Comparison of ENCODE assay signal across 8 cellular contexts in the genomic region with DNA sequence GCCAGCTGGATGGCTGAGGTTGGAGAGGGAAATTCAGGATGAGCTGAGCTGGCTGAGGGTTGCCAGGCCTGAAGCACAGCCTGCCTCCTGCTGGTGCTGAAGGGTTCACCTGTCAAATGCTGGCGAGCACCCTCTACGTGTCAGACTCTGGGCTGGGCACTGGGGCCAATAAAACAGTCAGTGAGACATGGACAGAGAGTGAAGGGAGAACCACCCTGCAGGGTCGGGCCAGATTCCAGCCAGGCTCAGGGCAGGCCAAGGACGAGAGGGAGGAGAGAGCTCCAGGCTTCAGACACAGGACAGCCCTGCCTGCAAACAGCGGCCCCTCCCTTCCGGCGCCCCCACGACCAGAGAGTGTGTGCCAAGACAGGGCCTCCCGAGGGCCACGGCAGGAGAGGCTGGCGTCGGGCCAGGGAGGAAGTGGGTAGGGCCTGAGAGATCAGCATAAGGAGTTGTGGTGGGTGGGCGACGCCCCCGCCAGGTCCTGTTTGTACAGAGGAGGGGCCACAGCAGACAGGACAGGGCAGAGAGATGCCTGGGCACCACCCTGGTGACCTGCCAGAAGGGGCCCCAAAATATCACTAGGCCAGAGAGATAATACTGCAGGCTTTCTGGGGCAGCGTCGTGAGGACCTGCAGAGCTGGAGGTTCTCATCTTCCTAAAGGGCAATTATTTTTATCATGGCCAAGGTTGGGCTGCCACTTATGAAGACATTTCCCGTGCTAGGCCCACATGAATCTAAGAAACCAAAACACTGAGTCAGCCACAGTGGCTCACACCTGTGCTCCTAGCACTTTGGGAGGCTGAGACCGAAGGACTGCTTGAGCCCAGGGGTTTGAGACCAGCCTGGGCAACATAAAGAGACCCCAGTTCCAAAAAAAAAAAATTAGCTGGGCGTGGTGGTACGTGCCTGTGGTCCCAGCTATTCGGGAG.
DNase-seq lines count a peak whose midpoint lies in the region; ATAC-seq and TF ChIP-seq lines count a peak whose summit lies in the region.

No MANE protein-coding gene starts in this region.

- BruUV-seq in A673 (replicated peaks; lab: Mats Ljungman, UMichigan): no TSS peak

- H3K4me3 ChIP-seq in A673 (ENCODE audit: low read depth, low read length, poor library complexity, severe bottlenecking): no peak overlapping the region
- no peak overlapping the region for H3K4me3 ChIP-seq in uterus

- TF ChIP-seq CTCF in A673 (conservative IDR thresholded peaks at IDR 0.05; ENCODE audit: low read depth, low read length) (peak; percentile 41; the same call in 1 of the 2 replicates), uterus (IDR thresholded peaks at IDR 0.05) (peak in 2 of 4 experiments; percentile 8 to 10)

- peaks cover 46 to 55% of the 10 kb centered on the region in 2 donors for H3K4me1 Mint-ChIP-seq in natural killer cell treated with Interleukin-12 subunit alpha and Interleukin-12 subunit beta and Interleukin-15 and Interleukin-18, amount 100 ng/mL, for 72 hours (ENCODE audit: low read depth in 2 of 2)

- peak; percentile 76 for DNase-seq in A673 (ENCODE audit: low spot score)
- DNase-seq in HT-29 (ENCODE audit: low spot score): peak; percentile 70
- peak; percentile 41 for DNase-seq in activated CD4-positive, CD25-positive, alpha-beta regulatory T cell treated with anti-CD3 and anti-CD28 coated beads, Interleukin-2, amount 50 U/mL, for 16 hours (ENCODE audit: low read depth, low spot score)
- peak in 1 of 61 donors; percentile 85 for DNase-seq in caudate nucleus (lab: John Stamatoyannopoulos, UW)
- DNase-seq in natural killer cell treated with Interleukin-12 subunit alpha and Interleukin-12 subunit beta and Interleukin-15 and Interleukin-18, amount 100 ng/mL, for 72 hours (ENCODE audit: low spot score): no peak
- DNase-seq in uterus: peak; percentile 52 to 57
- no peak for DNase-seq in NCI-H1436 (lab: John Stamatoyannopoulos, UW)
- DNase-seq in T1000 (lab: John Stamatoyannopoulos, UW): no peak

- H3K36me3 ChIP-seq in A673 (ENCODE audit: insufficient read depth, low read length, poor library complexity, severe bottlenecking) (peaks cover 24% of the 10 kb centered on the region), uterus (no peaks in the 10 kb centered on the region)

- H3K27ac Mint-ChIP-seq in natural killer cell treated with Interleukin-12 subunit alpha and Interleukin-12 subunit beta and Interleukin-15 and Interleukin-18, amount 100 ng/mL, for 72 hours: peak overlapping the region; percentile 93 to 94

- peaks cover 16% of the 10 kb centered on the region for H3K36me3 Mint-ChIP-seq in natural killer cell treated with Interleukin-12 subunit alpha and Interleukin-12 subunit beta and Interleukin-15 and Interleukin-18, amount 100 ng/mL, for 72 hours

- intact Hi-C loops in A673 (cut with micrococcal nuclease; ENCODE audit: unreplicated experiment) (no loop called here), uterus (cut with DNase I; ENCODE audit: low total_unique reads) (no loop called here)

- peak overlapping the region; percentile 59 for H3K27ac ChIP-seq in A673 (ENCODE audit: low read depth, low read length, poor library complexity, severe bottlenecking)
- H3K27ac ChIP-seq in caudate nucleus (ENCODE audit: low read depth, low read length): peak overlapping the region; percentile 46
- no peak overlapping the region for H3K27ac ChIP-seq in uterus

- POLR2A ChIA-PET in A673 (lab: Charles Lee; ENCODE audit: low non-redundant PET): no interaction called here

- CTCF ChIA-PET in A673 (lab: Charles Lee): interaction anchor here (0.7 kb wide), 1 partner anchor 101 kb away, joined by 3 read pairs; no protein-coding TSS in a partner anchor

- H3K9me3 ChIP-seq in A673 (ENCODE audit: low read depth, low read length, poor library complexity, severe bottlenecking) (no peaks in the 10 kb centered on the region), uterus (no peaks in the 10 kb centered on the region)

- no peaks in the 10 kb centered on the region for H3K27me3 ChIP-seq in A673 (replicated peaks; ENCODE audit: insufficient read depth, low read depth, low read length, poor library complexity)
- H3K27me3 ChIP-seq in uterus: no peaks in the 10 kb centered on the region

- no peak for TF ChIP-seq POLR2A in uterus (IDR thresholded peaks at IDR 0.05)

- ATAC-seq in natural killer cell treated with Interleukin-12 subunit alpha and Interleukin-12 subunit beta and Interleukin-15 and Interleukin-18, amount 100 ng/mL, for 72 hours: peak; percentile 38 to 55

- peak overlapping the region; percentile 87 for H3K4me3 Mint-ChIP-seq in natural killer cell treated with Interleukin-12 subunit alpha and Interleukin-12 subunit beta and Interleukin-15 and Interleukin-18, amount 100 ng/mL, for 72 hours

- no peaks in the 10 kb centered on the region for H3K9me3 Mint-ChIP-seq in natural killer cell treated with Interleukin-12 subunit alpha and Interleukin-12 subunit beta and Interleukin-15 and Interleukin-18, amount 100 ng/mL, for 72 hours

- H3K4me1 ChIP-seq in A673 (ENCODE audit: insufficient read depth, low read length, poor library complexity, severe bottlenecking) (peaks cover 15% of the 10 kb centered on the region), uterus (peaks cover 0 to 7% of the 10 kb centered on the region in 2 donors)

- no peaks in the 10 kb centered on the region for H3K27me3 Mint-ChIP-seq in natural killer cell treated with Interleukin-12 subunit alpha and Interleukin-12 subunit beta and Interleukin-15 and Interleukin-18, amount 100 ng/mL, for 72 hours

Comparison
In these comparisons a context has a peak if more than half of its experiments do, and no peak if none do; other contexts are left out.
1. DNase-seq: peak in A673 (single experiment), HT-29 (single experiment), activated CD4-positive, CD25-positive, alpha-beta regulatory T cell treated with anti-CD3 and anti-CD28 coated beads, Interleukin-2, amount 50 U/mL, for 16 hours (single experiment) and uterus (2 of 2); none in natural killer cell treated with Interleukin-12 subunit alpha and Interleukin-12 subunit beta and Interleukin-15 and Interleukin-18, amount 100 ng/mL, for 72 hours (single experiment), NCI-H1436 (single experiment) and T1000 (single experiment).
2. H3K27ac ChIP-seq: peak in A673 (single experiment) and caudate nucleus (single experiment); none in uterus (0 of 2).